Comparison of ENCODE assay signal across 28 cellular contexts in the genomic region with DNA sequence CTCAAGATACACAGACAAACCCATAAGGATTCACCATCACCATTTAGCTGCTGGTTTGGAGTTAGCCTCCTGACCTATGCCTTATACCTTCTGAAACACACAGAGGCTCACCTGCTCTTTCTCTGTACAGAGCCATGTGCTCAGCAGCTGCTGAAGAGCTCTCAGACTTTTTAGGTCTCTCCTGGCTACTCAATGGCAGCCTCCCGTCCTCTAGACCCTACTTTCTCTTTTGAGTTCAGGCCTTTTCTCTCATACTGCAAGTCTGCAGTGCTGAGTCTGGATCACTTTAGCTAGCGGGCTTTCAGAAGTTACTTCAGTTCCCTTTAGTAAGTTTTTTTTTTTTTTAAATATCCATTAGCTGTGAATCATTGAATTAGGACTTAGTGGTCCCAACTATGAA. TPM values are rescaled to one million over a fixed set of nuclear protein-coding genes. Genes with fewer than 3 reads are reported as not detected.
"Had no signal": no experiment of that assay in that cellular context is flagged by ENCODE, and none has a peak within 500 bp of the region (broad histone marks: within the 10 kb centered on the region; RNA-seq: fewer than 3 reads in every experiment).

No MANE protein-coding gene starts in this region.

- H3K9me3 ChIP-seq: MG63, SJSA1 had no signal

- H3K27me3 ChIP-seq: MG63, SJSA1 had no signal

- FAIRE-seq: HepG2, RCC 7860 had no signal

- H3K27ac ChIP-seq: SJSA1, SK-N-MC had no signal

- H3K4me3 ChIP-seq: MG63, SJSA1, SK-N-MC had no signal

- H3K4me1 ChIP-seq: SJSA1 had no signal

- DNase-seq: IMR-90, Karpas-422, KG1, MG63, NCI-H1092, NCI-H1105 treated with DMSO at 0.1 percent for 48 hours, NCI-H1417 treated with DMSO at 0.1 percent for 48 hours, NCI-H146, NCI-H1694 treated with DMSO at 0.1 percent for 48 hours, NCI-H1930, NCI-H2081, NCI-H2107, NCI-H2171 treated with DMSO at 0.1 percent for 48 hours, NCI-H345, NCI-H446 treated with DMSO at 0.1 percent for 48 hours, NCI-H510A treated with DMSO at 0.1 percent for 48 hours, NCI-H526, NCI-H748 treated with DMSO at 0.1 percent for 48 hours, OCI-M1, Right ventricle myocardium superior, RPMI8226, SIG-M5 had no signal

- H3K36me3 ChIP-seq: MG63, SJSA1 had no signal

- ATAC-seq: HepG2 had no signal

RNA-seq across cellular contexts. Expression of gene LVRN, which starts 25.7 kb away (rescaled TPM):
- total RNA-seq: HT1080; T-helper 1 cell treated with Interleukin-12 subunit alpha and Interleukin-12 subunit beta and Interleukin-4 antibody, amounts not matched to agents 30 ng/mL and 1 ng/mL, for 36 hours had no signal

RNA-seq across cellular contexts. Expression of gene ARL14EPL, which starts 44.3 kb away (rescaled TPM):
- total RNA-seq: HepG2; HT1080; IMR-90; Right ventricle myocardium superior; T-helper 1 cell treated with Interleukin-12 subunit alpha and Interleukin-12 subunit beta and Interleukin-4 antibody, amounts not matched to agents 30 ng/mL and 1 ng/mL, for 36 hours had no signal
- polyA plus RNA-seq: HepG2, IMR-90 had no signal
